Comparison of ENCODE assay signal across 18 cellular contexts in the genomic region with DNA sequence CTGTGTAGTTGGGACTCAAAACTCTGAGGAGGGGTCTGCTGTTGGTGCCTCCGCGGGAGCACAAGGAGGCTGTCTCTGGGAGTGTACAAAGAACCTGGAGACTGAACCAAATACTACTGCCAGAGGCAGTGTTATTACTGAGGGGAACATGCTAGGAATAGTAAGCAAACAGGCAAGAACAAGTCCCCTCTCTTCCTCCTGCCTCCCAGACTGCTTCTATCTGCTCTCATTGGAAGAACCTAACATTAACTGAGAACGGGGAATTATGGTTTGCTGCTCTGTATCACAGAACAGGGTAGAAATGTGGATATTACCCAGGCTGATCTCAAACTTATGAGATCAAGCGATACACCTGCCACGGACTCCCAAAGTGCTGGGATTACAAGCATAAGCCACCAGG. TPM values are rescaled to one million over a fixed set of nuclear protein-coding genes. Genes with fewer than 3 reads are reported as not detected.
DNase-seq lines count a peak whose midpoint lies in the region; ATAC-seq and TF ChIP-seq lines count a peak whose summit lies in the region.
"Had no signal": no experiment of that assay in that cellular context is flagged by ENCODE, and none has a peak within 500 bp of the region (broad histone marks: within the 10 kb centered on the region; RNA-seq: fewer than 3 reads in every experiment).

No MANE protein-coding gene starts in this region.

- peaks cover 0 to 5% (median 0%) of the 10 kb centered on the region in 5 experiments for H3K9me3 Mint-ChIP-seq in brain
- H3K9me3 Mint-ChIP-seq in stimulated activated naive B cell treated with anti-CD40 and anti-IgM and Interleukin-4, amounts not matched to agents 10 μg/mL and 1 μg/mL and 100 μg/mL, for 72 hours, result no peaks in the 10 kb centered on the region
- H3K9me3 Mint-ChIP-seq: H9 had no signal

- peak overlapping the region in 4 of 5 experiments; percentile 21 to 85 (median 60) for H3K27ac Mint-ChIP-seq in brain
- H3K27ac Mint-ChIP-seq in stimulated activated naive B cell treated with anti-CD40 and anti-IgM and Interleukin-4, amounts not matched to agents 10 μg/mL and 1 μg/mL and 100 μg/mL, for 72 hours, result peak overlapping the region; percentile 42
- H3K27ac Mint-ChIP-seq: H9 had no signal

- no peaks in the 10 kb centered on the region for H3K27me3 ChIP-seq in lower lobe of right lung (ENCODE audit: low read depth)
- no peaks in the 10 kb centered on the region for H3K27me3 ChIP-seq in upper lobe of right lung
- H3K27me3 ChIP-seq: BLaER1 treated with 17β-estradiol and CSF1 and Interleukin-3, amounts not matched to agents 10 nM and 100 nM had no signal

- intact Hi-C loops in lower lobe of right lung (cut with DNase I), result no loop called here
- intact Hi-C loops in upper lobe of right lung (cut with DNase I), result no loop called here

- H3K36me3 Mint-ChIP-seq in brain, result no peaks in the 10 kb centered on the region
- no peaks in the 10 kb centered on the region for H3K36me3 Mint-ChIP-seq in stimulated activated naive B cell treated with anti-CD40 and anti-IgM and Interleukin-4, amounts not matched to agents 10 μg/mL and 1 μg/mL and 100 μg/mL, for 72 hours

- H3K27ac ChIP-seq in lower lobe of right lung (no peak overlapping the region), upper lobe of right lung (no peak overlapping the region)
- H3K27ac ChIP-seq: BLaER1 treated with 17β-estradiol and CSF1 and Interleukin-3, amounts not matched to agents 10 nM and 100 nM had no signal

- TF ChIP-seq CTCF in LNCaP clone FGC (IDR thresholded peaks at IDR 0.05; ENCODE audit: control insufficient read depth, extremely low read depth, insufficient read depth) (no peak), brain (conservative IDR thresholded peaks at IDR 0.05) (no peak), lower lobe of right lung (IDR thresholded peaks at IDR 0.05) (no peak), upper lobe of right lung (IDR thresholded peaks at IDR 0.05) (no peak)

- H3K4me3 ChIP-seq in LNCaP clone FGC (ENCODE audit: low read depth, low read length) (no peak overlapping the region), lower lobe of right lung (no peak overlapping the region), upper lobe of right lung (no peak overlapping the region)
- H3K4me3 ChIP-seq: BLaER1 treated with 17β-estradiol and CSF1 and Interleukin-3, amounts not matched to agents 10 nM and 100 nM had no signal

- peaks cover 2% of the 10 kb centered on the region for H3K27me3 Mint-ChIP-seq in brain
- no peaks in the 10 kb centered on the region for H3K27me3 Mint-ChIP-seq in stimulated activated naive B cell treated with anti-CD40 and anti-IgM and Interleukin-4, amounts not matched to agents 10 μg/mL and 1 μg/mL and 100 μg/mL, for 72 hours

- H3K4me3 Mint-ChIP-seq in brain, result peak overlapping the region in 2 of 5 experiments; percentile 13 to 41
- H3K4me3 Mint-ChIP-seq in stimulated activated naive B cell treated with anti-CD40 and anti-IgM and Interleukin-4, amounts not matched to agents 10 μg/mL and 1 μg/mL and 100 μg/mL, for 72 hours, result no peak overlapping the region
- H3K4me3 Mint-ChIP-seq: H9 had no signal

- no peaks in the 10 kb centered on the region for H3K9me3 ChIP-seq in lower lobe of right lung
- no peaks in the 10 kb centered on the region for H3K9me3 ChIP-seq in upper lobe of right lung
- H3K9me3 ChIP-seq: BLaER1 treated with 17β-estradiol and CSF1 and Interleukin-3, amounts not matched to agents 10 nM and 100 nM had no signal

- H3K36me3 ChIP-seq in lower lobe of right lung, result no peaks in the 10 kb centered on the region
- no peaks in the 10 kb centered on the region for H3K36me3 ChIP-seq in upper lobe of right lung
- H3K36me3 ChIP-seq: BLaER1 treated with 17β-estradiol and CSF1 and Interleukin-3, amounts not matched to agents 10 nM and 100 nM had no signal

- no peaks in the 10 kb centered on the region for H3K4me1 Mint-ChIP-seq in brain
- H3K4me1 Mint-ChIP-seq in stimulated activated naive B cell treated with anti-CD40 and anti-IgM and Interleukin-4, amounts not matched to agents 10 μg/mL and 1 μg/mL and 100 μg/mL, for 72 hours, result peaks cover 5 to 11% of the 10 kb centered on the region in 2 donors
- H3K4me1 Mint-ChIP-seq: H9 had no signal

- ATAC-seq in lower lobe of right lung (no peak), GM18520 (IDR thresholded peaks at IDR 0.05; ENCODE audit: unreplicated experiment) (no peak), upper lobe of right lung (no peak)
- no peak for ATAC-seq in stimulated activated naive B cell treated with anti-CD40 and anti-IgM and Interleukin-4, amounts not matched to agents 10 μg/mL and 1 μg/mL and 100 μg/mL, for 72 hours (replicated peaks)

- peak; percentile 50 for DNase-seq in LNCaP clone FGC (ENCODE audit: low read depth)
- peak; percentile 6 for DNase-seq in lower lobe of right lung
- DNase-seq in stimulated activated naive B cell treated with anti-CD40 and anti-IgM and Interleukin-4, amounts not matched to agents 10 μg/mL and 1 μg/mL and 100 μg/mL, for 72 hours, result no peak
- no peak for DNase-seq in upper lobe of right lung
- DNase-seq in activated CD4-positive, CD25-positive, alpha-beta regulatory T cell (lab: John Stamatoyannopoulos, UW), result no peak
- DNase-seq: DMS79, H9, MV-4-11, NCI-H1417 treated with DMSO at 0.1 percent for 48 hours, NCI-H187 treated with DMSO at 0.1 percent for 48 hours, NCI-H2227 treated with DMSO at 0.1 percent for 48 hours, NCI-H510A treated with DMSO at 0.1 percent for 48 hours, NCI-H774, OCI-M1, RPMI8226 had no signal

- H3K4me1 ChIP-seq in lower lobe of right lung (peaks cover under 1% of the 10 kb centered on the region), upper lobe of right lung (peaks cover 6% of the 10 kb centered on the region)

RNA-seq across cellular contexts. Expression of a gene that starts 4.5 kb away (rescaled TPM):
- polyA plus RNA-seq in brain (ENCODE audit: insufficient read depth, low read depth, low replicate concordance), result 20.1 TPM
- total RNA-seq in lower lobe of right lung, result 41.7 TPM
- 38.8 TPM for total RNA-seq in upper lobe of right lung

RNA-seq across cellular contexts. Expression of a gene that starts 14.7 kb away (rescaled TPM):
- polyA plus RNA-seq in brain (ENCODE audit: insufficient read depth, low read depth, low replicate concordance), result 5.5 TPM
- total RNA-seq in lower lobe of right lung (28.2 TPM), upper lobe of right lung (27.1 TPM)

RNA-seq across cellular contexts. Expression of a gene that starts 57.1 kb away (rescaled TPM):
- polyA plus RNA-seq in brain (ENCODE audit: insufficient read depth, low read depth, low replicate concordance), result 2.2 TPM
- total RNA-seq in lower lobe of right lung, result 18.6 TPM
- total RNA-seq in upper lobe of right lung, result 15.1 TPM

Comparison
In these comparisons a context has a peak if more than half of its experiments do, and no peak if none do; other contexts are left out.
1. DNase-seq: peak in LNCaP clone FGC (single experiment) and lower lobe of right lung (single experiment); none in stimulated activated naive B cell treated with anti-CD40 and anti-IgM and Interleukin-4, amounts not matched to agents 10 μg/mL and 1 μg/mL and 100 μg/mL, for 72 hours (single experiment), upper lobe of right lung (single experiment) and activated CD4-positive, CD25-positive, alpha-beta regulatory T cell (0 of 4).